In genomic region chr5:7478459-7478858, GRCh38 we compare ENCODE assay signal across 19 cellular contexts.
DNase-seq lines count a peak whose midpoint lies in the region; ATAC-seq and TF ChIP-seq lines count a peak whose summit lies in the region.
"Had no signal": no experiment of that assay in that cellular context is flagged by ENCODE, and none has a peak within 500 bp of the region (broad histone marks: within the 10 kb centered on the region; RNA-seq: fewer than 3 reads in every experiment).

No MANE protein-coding gene starts in this region.

- H3K4me3 ChIP-seq in A673 (ENCODE audit: low read depth, low read length, poor library complexity, severe bottlenecking): no peak overlapping the region
- H3K4me3 ChIP-seq: GM12878, HAP-1 had no signal

- no peak for ATAC-seq in GM21528 (IDR thresholded peaks at IDR 0.05; ENCODE audit: low FRiP score, unreplicated experiment)
- ATAC-seq: GM12878, HepG2 had no signal

- no peak for TF ChIP-seq CTCF in VCaP (conservative IDR thresholded peaks at IDR 0.05)
- no peak for TF ChIP-seq CTCF in A673 (conservative IDR thresholded peaks at IDR 0.05; ENCODE audit: low read depth, low read length)

- H3K27me3 ChIP-seq in A673 (replicated peaks; ENCODE audit: insufficient read depth, low read depth, low read length, poor library complexity): no peaks in the 10 kb centered on the region
- H3K27me3 ChIP-seq: BE2C had no signal

- DNase-seq in DMS53 (lab: John Stamatoyannopoulos, UW): peak; percentile 48
- DNase-seq in NCI-H748 treated with DMSO at 0.1 percent for 48 hours (lab: John Stamatoyannopoulos, UW): peak; percentile 48
- DNase-seq in SW480 (ENCODE audit: low spot score): no peak
- no peak for DNase-seq in A673 (ENCODE audit: low spot score)
- DNase-seq in NCI-H82 treated with DMSO at 0.1 percent for 48 hours (lab: John Stamatoyannopoulos, UW; ENCODE audit: unreplicated experiment): no peak
- DNase-seq: ACHN; BE2C; C1 segment of cervical spinal cord; CD4-positive, CD25-positive, alpha-beta regulatory T cell; CD8-positive, alpha-beta memory T cell; COR-L47; DMS 273 treated with DMSO at 0.1 percent for 48 hours; DND-41; EL had no signal

- CTCF ChIA-PET in A673 (lab: Charles Lee): no interaction called here

- H3K27ac ChIP-seq in VCaP: peak overlapping the region; percentile 3; the same call in 1 of the 2 replicates
- no peak overlapping the region for H3K27ac ChIP-seq in A673 (ENCODE audit: low read depth, low read length, poor library complexity, severe bottlenecking)

- BruUV-seq in A673 (replicated peaks; lab: Mats Ljungman, UMichigan): no TSS peak

- H3K36me3 ChIP-seq in A673 (ENCODE audit: insufficient read depth, low read length, poor library complexity, severe bottlenecking): no peaks in the 10 kb centered on the region
- H3K36me3 ChIP-seq: BE2C, HAP-1 had no signal

- POLR2A ChIA-PET in A673 (lab: Charles Lee; ENCODE audit: low non-redundant PET): no interaction called here

- intact Hi-C loops in A673 (cut with micrococcal nuclease; ENCODE audit: unreplicated experiment): no loop called here

- H3K9me3 ChIP-seq in A673 (ENCODE audit: low read depth, low read length, poor library complexity, severe bottlenecking): no peaks in the 10 kb centered on the region
- H3K9me3 ChIP-seq: BE2C, HAP-1 had no signal

- H3K4me1 ChIP-seq in A673 (ENCODE audit: insufficient read depth, low read length, poor library complexity, severe bottlenecking): no peaks in the 10 kb centered on the region
- H3K4me1 ChIP-seq: BE2C, HAP-1 had no signal

Comparison
In these comparisons a context has a peak if more than half of its experiments do, and no peak if none do; other contexts are left out.
1. DNase-seq: peak in DMS53 (single experiment) and NCI-H748 treated with DMSO at 0.1 percent for 48 hours (single experiment); none in SW480 (single experiment), A673 (single experiment) and NCI-H82 treated with DMSO at 0.1 percent for 48 hours (single experiment).